In the genomic region with DNA sequence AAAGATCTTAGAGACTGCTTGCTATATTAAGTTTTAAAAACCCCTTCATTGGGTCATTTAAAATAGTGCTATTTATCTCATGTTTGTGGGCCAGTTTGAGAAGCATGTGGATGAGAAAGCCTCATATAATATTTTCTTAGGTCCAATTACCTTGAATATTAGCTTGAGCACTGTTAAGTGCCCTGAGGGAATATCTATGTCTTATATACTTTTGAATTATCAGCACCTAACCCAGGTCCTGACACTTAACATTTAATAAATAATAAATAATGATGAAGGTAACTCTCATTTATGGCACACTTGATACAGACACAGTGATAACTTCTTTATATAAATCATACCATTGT, we compare ENCODE assay signal across 1 cellular context.
TF ChIP-seq lines count a peak whose summit lies in the region.

No MANE protein-coding gene starts in this region.

TF ChIP-seq in HCT116, 20 proteins besides CTCF, POLR2A, EP300 and RAD21:
- no peak for TF ChIP-seq JUND (IDR thresholded peaks at IDR 0.05)
- TF ChIP-seq, protein P1, sequence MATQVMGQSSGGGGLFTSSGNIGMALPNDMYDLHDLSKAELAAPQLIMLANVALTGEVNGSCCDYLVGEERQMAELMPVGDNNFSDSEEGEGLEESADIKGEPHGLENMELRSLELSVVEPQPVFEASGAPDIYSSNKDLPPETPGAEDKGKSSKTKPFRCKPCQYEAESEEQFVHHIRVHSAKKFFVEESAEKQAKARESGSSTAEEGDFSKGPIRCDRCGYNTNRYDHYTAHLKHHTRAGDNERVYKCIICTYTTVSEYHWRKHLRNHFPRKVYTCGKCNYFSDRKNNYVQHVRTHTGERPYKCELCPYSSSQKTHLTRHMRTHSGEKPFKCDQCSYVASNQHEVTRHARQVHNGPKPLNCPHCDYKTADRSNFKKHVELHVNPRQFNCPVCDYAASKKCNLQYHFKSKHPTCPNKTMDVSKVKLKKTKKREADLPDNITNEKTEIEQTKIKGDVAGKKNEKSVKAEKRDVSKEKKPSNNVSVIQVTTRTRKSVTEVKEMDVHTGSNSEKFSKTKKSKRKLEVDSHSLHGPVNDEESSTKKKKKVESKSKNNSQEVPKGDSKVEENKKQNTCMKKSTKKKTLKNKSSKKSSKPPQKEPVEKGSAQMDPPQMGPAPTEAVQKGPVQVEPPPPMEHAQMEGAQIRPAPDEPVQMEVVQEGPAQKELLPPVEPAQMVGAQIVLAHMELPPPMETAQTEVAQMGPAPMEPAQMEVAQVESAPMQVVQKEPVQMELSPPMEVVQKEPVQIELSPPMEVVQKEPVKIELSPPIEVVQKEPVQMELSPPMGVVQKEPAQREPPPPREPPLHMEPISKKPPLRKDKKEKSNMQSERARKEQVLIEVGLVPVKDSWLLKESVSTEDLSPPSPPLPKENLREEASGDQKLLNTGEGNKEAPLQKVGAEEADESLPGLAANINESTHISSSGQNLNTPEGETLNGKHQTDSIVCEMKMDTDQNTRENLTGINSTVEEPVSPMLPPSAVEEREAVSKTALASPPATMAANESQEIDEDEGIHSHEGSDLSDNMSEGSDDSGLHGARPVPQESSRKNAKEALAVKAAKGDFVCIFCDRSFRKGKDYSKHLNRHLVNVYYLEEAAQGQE (IDR thresholded peaks at IDR 0.05; ENCODE audit: low read depth), result no peak
- TF ChIP-seq YY1 (IDR thresholded peaks at IDR 0.05; ENCODE audit: extremely low read depth, insufficient replicate concordance, low read depth, low read length), result no peak
- TF ChIP-seq CEBPB (IDR thresholded peaks at IDR 0.05; ENCODE audit: low read depth), result no peak
- TF ChIP-seq EZH2phosphoT487 (IDR thresholded peaks at IDR 0.05; ENCODE audit: borderline replicate concordance), result no peak
- TF ChIP-seq, protein P2, sequence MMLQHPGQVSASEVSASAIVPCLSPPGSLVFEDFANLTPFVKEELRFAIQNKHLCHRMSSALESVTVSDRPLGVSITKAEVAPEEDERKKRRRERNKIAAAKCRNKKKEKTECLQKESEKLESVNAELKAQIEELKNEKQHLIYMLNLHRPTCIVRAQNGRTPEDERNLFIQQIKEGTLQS (IDR thresholded peaks at IDR 0.05), result no peak
- TF ChIP-seq ZNF274 (IDR thresholded peaks at IDR 0.05; ENCODE audit: low read depth, low read length), result no peak
TF ChIP-seq in HCT116: peak in this region for 0.
